ENCODE assay signal across 1 cellular context in genomic region chr7:106599343-106599698, GRCh38.
TF ChIP-seq lines count a peak whose summit lies in the region.

No MANE protein-coding gene starts in this region.

TF ChIP-seq in K562, 482 proteins besides CTCF, POLR2A, EP300 and RAD21 (continued from another document):
- TF ChIP-seq BRF2 (IDR thresholded peaks at IDR 0.05; ENCODE audit: borderline replicate concordance, insufficient read depth, insufficient read length): no peak
- TF ChIP-seq E2F5 (CRISPR knock-in tag; IDR thresholded peaks at IDR 0.05): no peak
- TF ChIP-seq ZNF133 (CRISPR knock-in tag; IDR thresholded peaks at IDR 0.05): 0 out of 2 replicates have a peak, but pooled peaks have one; percentile 46
- no peak for TF ChIP-seq ZNF354B (CRISPR knock-in tag; IDR thresholded peaks at IDR 0.05)
- TF ChIP-seq POLR3G (IDR thresholded peaks at IDR 0.05; ENCODE audit: extremely low read depth, insufficient read length, insufficient replicate concordance): no peak
- TF ChIP-seq ZNF507 (tag; conservative IDR thresholded peaks at IDR 0.05): no peak
- no peak for TF ChIP-seq TFAP4 (CRISPR knock-in tag; IDR thresholded peaks at IDR 0.05; ENCODE audit: borderline replicate concordance)
- TF ChIP-seq TAL1 (IDR thresholded peaks at IDR 0.05): no peak
- 0 out of 2 replicates have a peak, but pooled peaks have one; percentile 37 for TF ChIP-seq DMBX1 (CRISPR knock-in tag; IDR thresholded peaks at IDR 0.05; ENCODE audit: borderline replicate concordance)
- no peak for TF ChIP-seq CREM (IDR thresholded peaks at IDR 0.05; ENCODE audit: low read depth)
- no peak for TF ChIP-seq ZNF830 (CRISPR knock-in tag; IDR thresholded peaks at IDR 0.05)
- 0 out of 2 replicates have a peak, but pooled peaks have one; percentile 24 for TF ChIP-seq CHCHD3 (CRISPR knock-in tag; IDR thresholded peaks at IDR 0.05)
- TF ChIP-seq ZNF518B (CRISPR knock-in tag; IDR thresholded peaks at IDR 0.05): no peak
- TF ChIP-seq RBFOX2 (IDR thresholded peaks at IDR 0.05; ENCODE audit: low read depth, low read length): no peak
- TF ChIP-seq MBD2 (IDR thresholded peaks at IDR 0.05; ENCODE audit: borderline replicate concordance, low read depth): no peak
- TF ChIP-seq GMEB1 (CRISPR knock-in tag; IDR thresholded peaks at IDR 0.05): no peak
- no peak for TF ChIP-seq CSDE1 (IDR thresholded peaks at IDR 0.05)
- TF ChIP-seq HDAC6 (IDR thresholded peaks at IDR 0.05; ENCODE audit: low read depth, low read length): no peak
- 0 out of 2 replicates have a peak, but pooled peaks have one; percentile 26 for TF ChIP-seq ZNF511 (CRISPR knock-in tag; IDR thresholded peaks at IDR 0.05)
- no peak for TF ChIP-seq BCL6 (CRISPR knock-in tag; IDR thresholded peaks at IDR 0.05)
- no peak for TF ChIP-seq ZNF324 (CRISPR knock-in tag; IDR thresholded peaks at IDR 0.05)
- no peak for TF ChIP-seq ZNF740 (CRISPR knock-in tag; IDR thresholded peaks at IDR 0.05)
- peak in 1 of 2 experiments; percentile 58; a peak in 1 of 4 replicates for TF ChIP-seq ZNF740 (tag; IDR thresholded peaks at IDR 0.05)
- TF ChIP-seq HNRNPLL (IDR thresholded peaks at IDR 0.05; ENCODE audit: low read depth, low read length, poor library complexity, severe bottlenecking): no peak
- TF ChIP-seq NR4A1 (CRISPR knock-in tag; IDR thresholded peaks at IDR 0.05): 0 out of 2 replicates have a peak, but pooled peaks have one; percentile 38
- TF ChIP-seq NR4A1 (tag; IDR thresholded peaks at IDR 0.05): no peak
- no peak for TF ChIP-seq ZFP36 (IDR thresholded peaks at IDR 0.05; ENCODE audit: low read depth, low read length, partially characterized antibody)
- TF ChIP-seq ZKSCAN3 (CRISPR knock-in tag; IDR thresholded peaks at IDR 0.05): no peak
- no peak for TF ChIP-seq ZNF77 (CRISPR knock-in tag; IDR thresholded peaks at IDR 0.05)
- no peak for TF ChIP-seq DACH1 (IDR thresholded peaks at IDR 0.05; ENCODE audit: partially characterized antibody)
- TF ChIP-seq TCF15 (CRISPR knock-in tag; IDR thresholded peaks at IDR 0.05): no peak; the same call in 1 of the 2 replicates
- TF ChIP-seq ZNF197 (CRISPR knock-in tag; IDR thresholded peaks at IDR 0.05; ENCODE audit: low read depth): no peak
- TF ChIP-seq XRCC4 (IDR thresholded peaks at IDR 0.05; ENCODE audit: extremely low read depth, insufficient read depth, insufficient read length): no peak
- TF ChIP-seq ATF6 (CRISPR knock-in tag; IDR thresholded peaks at IDR 0.05): no peak
- TF ChIP-seq SUPT5H (IDR thresholded peaks at IDR 0.05): no peak
- no peak for TF ChIP-seq EP400 (IDR thresholded peaks at IDR 0.05)
- TF ChIP-seq MLX (CRISPR knock-in tag; conservative IDR thresholded peaks at IDR 0.05): 0 out of 4 replicates have a peak, but pooled peaks of 1 of the 2 experiments have one; percentile 28
- TF ChIP-seq HES1 (IDR thresholded peaks at IDR 0.05; ENCODE audit: low read depth): no peak
- TF ChIP-seq FOXA3 (CRISPR knock-in tag; conservative IDR thresholded peaks at IDR 0.05 in 1 of 2, IDR thresholded peaks at IDR 0.05 in 1 of 2): no peak
- TF ChIP-seq GTF2A2 (tag; IDR thresholded peaks at IDR 0.05): 0 out of 2 replicates have a peak, but pooled peaks have one; percentile 6
- TF ChIP-seq ZNF707 (CRISPR knock-in tag; conservative IDR thresholded peaks at IDR 0.05): no peak
- TF ChIP-seq RBBP5 (IDR thresholded peaks at IDR 0.05; ENCODE audit: borderline replicate concordance, insufficient read depth, low read length, poor library complexity, severe bottlenecking): no peak
- TF ChIP-seq ARID2 (IDR thresholded peaks at IDR 0.05): no peak
- no peak for TF ChIP-seq MYNN (IDR thresholded peaks at IDR 0.05)
- TF ChIP-seq MYNN (CRISPR knock-in tag; IDR thresholded peaks at IDR 0.05): no peak
- no peak for TF ChIP-seq SRSF1 (IDR thresholded peaks at IDR 0.05; ENCODE audit: low read depth, low read length)
- TF ChIP-seq IFI16 (CRISPR knock-in tag; IDR thresholded peaks at IDR 0.05): no peak
- TF ChIP-seq MAFK (IDR thresholded peaks at IDR 0.05; ENCODE audit: low read length): 0 out of 2 replicates have a peak, but pooled peaks have one; percentile 5
- no peak for TF ChIP-seq ZNF134 (CRISPR knock-in tag; conservative IDR thresholded peaks at IDR 0.05)
- TF ChIP-seq ZNF551 (CRISPR knock-in tag; IDR thresholded peaks at IDR 0.05): no peak
- TF ChIP-seq ELF2 (CRISPR knock-in tag; IDR thresholded peaks at IDR 0.05): 0 out of 2 replicates have a peak, but pooled peaks have one; percentile 56
- no peak for TF ChIP-seq MXD1 (CRISPR knock-in tag; IDR thresholded peaks at IDR 0.05; ENCODE audit: borderline replicate concordance, poor library complexity, severe bottlenecking)
